ENCODE assay signal across 1 cellular context in genomic region chr22:30514252-30514651, GRCh38.
TF ChIP-seq lines count a peak whose summit lies in the region.

No MANE protein-coding gene starts in this region.

TF ChIP-seq in HepG2, 621 proteins besides CTCF, POLR2A, EP300 and RAD21:
- no peak for TF ChIP-seq DPF2 (CRISPR knock-in tag; IDR thresholded peaks at IDR 0.05; ENCODE audit: borderline replicate concordance, low read depth)
- no peak for TF ChIP-seq SP4 (CRISPR knock-in tag; IDR thresholded peaks at IDR 0.05)
- no peak for TF ChIP-seq HMG20B (CRISPR knock-in tag; conservative IDR thresholded peaks at IDR 0.05)
- no peak for TF ChIP-seq PHF21A (CRISPR knock-in tag; IDR thresholded peaks at IDR 0.05)
- TF ChIP-seq NR3C1 (CRISPR knock-in tag; IDR thresholded peaks at IDR 0.05), result no peak
